14 cellular contexts compared by ENCODE assay signal in the genomic region with DNA sequence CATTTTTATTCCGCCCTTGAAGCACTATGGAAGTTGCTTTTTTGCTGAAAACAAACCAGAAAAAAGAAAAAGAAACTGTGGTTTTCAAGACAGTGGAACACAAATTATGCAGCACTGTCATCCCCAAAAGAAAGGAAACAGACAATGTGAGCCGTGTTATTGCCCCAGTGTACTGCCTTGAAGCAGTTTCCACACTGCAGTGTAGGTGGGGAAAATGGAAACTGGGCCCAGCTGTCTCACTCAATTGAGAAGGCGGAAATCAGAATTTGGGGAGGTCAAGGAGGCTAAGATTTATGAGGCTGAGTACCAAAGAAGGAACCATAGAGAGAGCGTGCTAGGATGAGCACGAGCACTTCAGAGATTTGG. TPM values are rescaled to one million over a fixed set of nuclear protein-coding genes. Genes with fewer than 3 reads are reported as not detected.
DNase-seq lines count a peak whose midpoint lies in the region; ATAC-seq lines count a peak whose summit lies in the region.
"Had no signal": no experiment of that assay in that cellular context is flagged by ENCODE, and none has a peak within 500 bp of the region (broad histone marks: within the 10 kb centered on the region; RNA-seq: fewer than 3 reads in every experiment).

No MANE protein-coding gene starts in this region.

- peak; percentile 82 for ATAC-seq in activated CD4-positive, alpha-beta T cell treated with anti-CD3 and anti-CD28 coated beads for 36 hours
- ATAC-seq in stimulated activated naive B cell treated with anti-CD40 and anti-IgM and Interleukin-4, amounts not matched to agents 10 μg/mL and 1 μg/mL and 100 μg/mL, for 72 hours (replicated peaks) = no peak
- ATAC-seq in HG03108 (IDR thresholded peaks at IDR 0.05; ENCODE audit: unreplicated experiment) = no peak

- peaks cover 29% of the 10 kb centered on the region for H3K4me1 Mint-ChIP-seq in activated CD4-positive, alpha-beta T cell treated with anti-CD3 and anti-CD28 coated beads for 36 hours
- peaks cover 14% of the 10 kb centered on the region for H3K4me1 Mint-ChIP-seq in activated naive CD4-positive, alpha-beta T cell treated with anti-CD3 and anti-CD28 coated beads, Interleukin-2, amount 10 ng/mL, durations not matched to agents 7 days and 5 days
- H3K4me1 Mint-ChIP-seq in activated naive CD8-positive, alpha-beta T cell (ENCODE audit: low read depth) = peaks cover 12% of the 10 kb centered on the region
- H3K4me1 Mint-ChIP-seq in stimulated activated naive B cell treated with anti-CD40 and anti-IgM and Interleukin-4, amounts not matched to agents 10 μg/mL and 1 μg/mL and 100 μg/mL, for 72 hours = peaks cover 0 to 3% of the 10 kb centered on the region in 2 donors

- CTCF ChIA-PET in activated CD4-positive, alpha-beta T cell treated with anti-CD3 and anti-CD28 coated beads for 36 hours (lab: Charles Lee) = no interaction called here
- CTCF ChIA-PET in activated naive CD4-positive, alpha-beta T cell treated with anti-CD3 and anti-CD28 coated beads, Interleukin-2, amount 10 ng/mL, durations not matched to agents 7 days and 5 days (lab: Charles Lee) = no interaction called here

- peaks cover 7% of the 10 kb centered on the region for H3K9me3 Mint-ChIP-seq in activated CD4-positive, alpha-beta T cell treated with anti-CD3 and anti-CD28 coated beads for 36 hours (ENCODE audit: low read depth)
- no peaks in the 10 kb centered on the region for H3K9me3 Mint-ChIP-seq in activated naive CD4-positive, alpha-beta T cell treated with anti-CD3 and anti-CD28 coated beads, Interleukin-2, amount 10 ng/mL, durations not matched to agents 7 days and 5 days
- peaks cover 10% of the 10 kb centered on the region for H3K9me3 Mint-ChIP-seq in activated naive CD8-positive, alpha-beta T cell (ENCODE audit: low read depth)
- peaks cover 2 to 10% of the 10 kb centered on the region in 2 donors for H3K9me3 Mint-ChIP-seq in stimulated activated naive B cell treated with anti-CD40 and anti-IgM and Interleukin-4, amounts not matched to agents 10 μg/mL and 1 μg/mL and 100 μg/mL, for 72 hours

- no peaks in the 10 kb centered on the region for H3K27me3 Mint-ChIP-seq in activated CD4-positive, alpha-beta T cell treated with anti-CD3 and anti-CD28 coated beads for 36 hours
- H3K27me3 Mint-ChIP-seq in activated naive CD4-positive, alpha-beta T cell treated with anti-CD3 and anti-CD28 coated beads, Interleukin-2, amount 10 ng/mL, durations not matched to agents 7 days and 5 days = no peaks in the 10 kb centered on the region
- no peaks in the 10 kb centered on the region for H3K27me3 Mint-ChIP-seq in activated naive CD8-positive, alpha-beta T cell
- no peaks in the 10 kb centered on the region for H3K27me3 Mint-ChIP-seq in stimulated activated naive B cell treated with anti-CD40 and anti-IgM and Interleukin-4, amounts not matched to agents 10 μg/mL and 1 μg/mL and 100 μg/mL, for 72 hours

- H3K4me3 Mint-ChIP-seq in activated CD4-positive, alpha-beta T cell treated with anti-CD3 and anti-CD28 coated beads for 36 hours = no peak overlapping the region
- no peak overlapping the region for H3K4me3 Mint-ChIP-seq in activated naive CD4-positive, alpha-beta T cell treated with anti-CD3 and anti-CD28 coated beads, Interleukin-2, amount 10 ng/mL, durations not matched to agents 7 days and 5 days
- H3K4me3 Mint-ChIP-seq in activated naive CD8-positive, alpha-beta T cell = no peak overlapping the region
- H3K4me3 Mint-ChIP-seq in stimulated activated naive B cell treated with anti-CD40 and anti-IgM and Interleukin-4, amounts not matched to agents 10 μg/mL and 1 μg/mL and 100 μg/mL, for 72 hours = no peak overlapping the region

- POLR2A ChIA-PET in activated CD4-positive, alpha-beta T cell treated with anti-CD3 and anti-CD28 coated beads for 36 hours (lab: Charles Lee) = no interaction called here

- peak overlapping the region; percentile 35 for H3K27ac Mint-ChIP-seq in activated CD4-positive, alpha-beta T cell treated with anti-CD3 and anti-CD28 coated beads for 36 hours
- H3K27ac Mint-ChIP-seq in activated naive CD4-positive, alpha-beta T cell treated with anti-CD3 and anti-CD28 coated beads, Interleukin-2, amount 10 ng/mL, durations not matched to agents 7 days and 5 days = peak overlapping the region; percentile 74
- H3K27ac Mint-ChIP-seq in activated naive CD8-positive, alpha-beta T cell = peak overlapping the region; percentile 55
- H3K27ac Mint-ChIP-seq in stimulated activated naive B cell treated with anti-CD40 and anti-IgM and Interleukin-4, amounts not matched to agents 10 μg/mL and 1 μg/mL and 100 μg/mL, for 72 hours = peak overlapping the region; percentile 6

- peaks cover 40% of the 10 kb centered on the region for H3K36me3 Mint-ChIP-seq in activated CD4-positive, alpha-beta T cell treated with anti-CD3 and anti-CD28 coated beads for 36 hours (ENCODE audit: low read depth)
- peaks cover 18% of the 10 kb centered on the region for H3K36me3 Mint-ChIP-seq in activated naive CD4-positive, alpha-beta T cell treated with anti-CD3 and anti-CD28 coated beads, Interleukin-2, amount 10 ng/mL, durations not matched to agents 7 days and 5 days
- H3K36me3 Mint-ChIP-seq in activated naive CD8-positive, alpha-beta T cell = peaks cover 41% of the 10 kb centered on the region
- peaks cover 37 to 54% of the 10 kb centered on the region in 2 donors for H3K36me3 Mint-ChIP-seq in stimulated activated naive B cell treated with anti-CD40 and anti-IgM and Interleukin-4, amounts not matched to agents 10 μg/mL and 1 μg/mL and 100 μg/mL, for 72 hours

- intact Hi-C loops in activated CD4-positive, alpha-beta T cell treated with anti-CD3 and anti-CD28 coated beads for 36 hours (cut with DNase I, micrococcal nuclease) = no loop called here

- DNase-seq in activated CD4-positive, alpha-beta T cell treated with anti-CD3 and anti-CD28 coated beads for 36 hours = peak; percentile 49
- no peak for DNase-seq in activated CD4-positive, alpha-beta T cell treated with anti-CD3 and anti-CD28 coated beads for 1 hour
- no peak for DNase-seq in activated naive CD4-positive, alpha-beta T cell treated with anti-CD3 and anti-CD28 coated beads, Interleukin-2, amount 10 ng/mL, durations not matched to agents 7 days and 5 days
- DNase-seq in activated naive CD4-positive, alpha-beta T cell treated with Interleukin-2 at 50 U/mL for 16 hours = no peak
- DNase-seq in stimulated activated naive B cell treated with anti-CD40 and anti-IgM and Interleukin-4, amounts not matched to agents 10 μg/mL and 1 μg/mL and 100 μg/mL, for 72 hours = no peak
- DNase-seq in AML-193 (lab: John Stamatoyannopoulos, UW) = no peak
- DNase-seq: DND-41, H7, MG63, NCI-H1092 treated with DMSO at 0.1 percent for 48 hours, NCI-H1694, NCI-H524 had no signal

RNA-seq across cellular contexts. Expression of a gene that starts 55.5 kb away (rescaled TPM):
- total RNA-seq in activated CD4-positive, alpha-beta T cell treated with anti-CD3 and anti-CD28 coated beads for 36 hours = 10 to 100 TPM; 22.3 to 23.0 TPM

Comparison
In these comparisons a context has a peak if more than half of its experiments do, and no peak if none do; other contexts are left out.
1. H3K27ac Mint-ChIP-seq: peak in every context shown above with its lines; median percentile 74 in activated naive CD4-positive, alpha-beta T cell treated with anti-CD3 and anti-CD28 coated beads, Interleukin-2, amount 10 ng/mL, durations not matched to agents 7 days and 5 days; 55 in activated naive CD8-positive, alpha-beta T cell; 35 in activated CD4-positive, alpha-beta T cell treated with anti-CD3 and anti-CD28 coated beads for 36 hours; 6 in stimulated activated naive B cell treated with anti-CD40 and anti-IgM and Interleukin-4, amounts not matched to agents 10 μg/mL and 1 μg/mL and 100 μg/mL, for 72 hours.